ENCODE assay signal across 11 cellular contexts in the genomic region with DNA sequence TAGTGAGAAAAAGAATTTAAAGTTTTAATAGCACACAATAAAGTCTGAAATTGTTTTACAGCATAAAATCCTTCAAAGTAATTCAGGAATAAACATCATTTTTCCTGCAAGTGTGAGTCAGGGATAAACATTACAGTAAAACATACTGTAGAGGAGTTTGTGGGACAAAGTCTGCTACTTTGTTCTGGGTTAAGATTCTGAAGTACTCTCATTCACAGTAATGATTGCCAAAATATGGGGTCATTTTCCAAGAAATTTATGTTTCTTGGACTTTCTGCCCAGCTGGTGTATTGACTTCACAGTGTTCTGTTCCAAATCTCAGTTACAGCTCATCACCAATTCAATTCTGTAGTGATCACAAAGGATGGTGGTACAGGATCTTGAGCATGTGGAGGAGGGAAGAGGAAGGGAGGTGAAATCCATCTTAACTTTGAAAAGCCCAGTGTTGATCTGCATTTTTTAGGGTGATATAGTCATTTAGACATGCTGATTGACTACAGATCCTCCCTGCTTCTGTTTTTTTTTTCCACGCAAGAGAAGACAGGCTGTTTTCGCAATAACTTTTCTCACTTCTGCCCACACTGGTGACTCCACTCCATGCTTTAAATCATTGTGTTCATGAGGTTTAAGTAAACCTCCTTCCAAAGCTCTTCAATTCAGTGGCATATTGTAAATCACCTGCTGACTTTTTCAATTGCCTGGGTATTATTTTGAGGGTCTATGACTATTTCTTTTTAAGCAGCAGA.
DNase-seq lines count a peak whose midpoint lies in the region; ATAC-seq and TF ChIP-seq lines count a peak whose summit lies in the region.
"Had no signal": no experiment of that assay in that cellular context is flagged by ENCODE, and none has a peak within 500 bp of the region (broad histone marks: within the 10 kb centered on the region; RNA-seq: fewer than 3 reads in every experiment).

No MANE protein-coding gene starts in this region.

- intact Hi-C loops in dendritic cell treated with granulocyte-macrophage colony-stimulating factor and Interleukin-4, amounts not matched to agents 40 ng/mL and 50 ng/mL, for 4 days (cut with micrococcal nuclease), result loop anchor here (1.0 kb wide), 1 partner anchor 65 kb away; no protein-coding TSS in a partner anchor
- intact Hi-C loops in mucosa of descending colon (cut with DNase I, micrococcal nuclease) (no loop called here), vagina (cut with DNase I) (no loop called here)

- H3K36me3 ChIP-seq in BLaER1 treated with 17β-estradiol and CSF1 and Interleukin-3, amounts not matched to agents 10 nM and 100 nM, result no peaks in the 10 kb centered on the region
- no peaks in the 10 kb centered on the region for H3K36me3 ChIP-seq in mucosa of descending colon (ENCODE audit: low read depth)
- H3K36me3 ChIP-seq in vagina, result no peaks in the 10 kb centered on the region

- peak overlapping the region; percentile 68 for H3K27ac Mint-ChIP-seq in dendritic cell treated with granulocyte-macrophage colony-stimulating factor and Interleukin-4, amounts not matched to agents 40 ng/mL and 50 ng/mL, for 4 days
- H3K27ac Mint-ChIP-seq: CD4-positive, alpha-beta memory T cell had no signal

- peaks cover 28% of the 10 kb centered on the region for H3K4me1 Mint-ChIP-seq in dendritic cell treated with granulocyte-macrophage colony-stimulating factor and Interleukin-4, amounts not matched to agents 40 ng/mL and 50 ng/mL, for 4 days (ENCODE audit: low read depth)

- H3K4me3 Mint-ChIP-seq in dendritic cell treated with granulocyte-macrophage colony-stimulating factor and Interleukin-4, amounts not matched to agents 40 ng/mL and 50 ng/mL, for 4 days, result no peak overlapping the region
- H3K4me3 Mint-ChIP-seq: CD4-positive, alpha-beta memory T cell had no signal

- no peaks in the 10 kb centered on the region for H3K27me3 Mint-ChIP-seq in dendritic cell treated with granulocyte-macrophage colony-stimulating factor and Interleukin-4, amounts not matched to agents 40 ng/mL and 50 ng/mL, for 4 days

- peak overlapping the region in 6 of 11 experiments; percentile 21 to 62 (median 50); a peak in 10 of 22 replicates for H3K27ac ChIP-seq in BLaER1 treated with 17β-estradiol and CSF1 and Interleukin-3, amounts not matched to agents 10 nM and 100 nM
- no peak overlapping the region for H3K27ac ChIP-seq in vagina
- H3K27ac ChIP-seq: dorsolateral prefrontal cortex, hepatocyte had no signal

- peak overlapping the region in 7 of 11 experiments; percentile 11 to 68 (median 56); a peak in 13 of 22 replicates for H3K4me2 ChIP-seq in BLaER1 treated with 17β-estradiol and CSF1 and Interleukin-3, amounts not matched to agents 10 nM and 100 nM
- H3K4me2 ChIP-seq: hepatocyte had no signal

- peak overlapping the region in 3 of 11 experiments; percentile 20 to 40 (median 34); a peak in 3 of 22 replicates for H3K9ac ChIP-seq in BLaER1 treated with 17β-estradiol and CSF1 and Interleukin-3, amounts not matched to agents 10 nM and 100 nM

- DNase-seq in NB4 (ENCODE audit: low read depth) (peak; percentile 50), mucosa of descending colon (no peak), vagina (ENCODE audit: extremely low spot score in 2 of 2) (no peak), occipital lobe (lab: John Stamatoyannopoulos, UW) (no peak), superior temporal gyrus (ENCODE audit: extremely low spot score) (no peak)
- DNase-seq in activated CD4-positive, alpha-beta T cell treated with anti-CD3 and anti-CD28 coated beads, Interleukin-2, amount 50 U/mL, for 4 hours, result no peak
- DNase-seq: CD4-positive, alpha-beta memory T cell; dorsolateral prefrontal cortex had no signal

- H4K20me1 ChIP-seq in BLaER1 treated with 17β-estradiol and CSF1 and Interleukin-3, amounts not matched to agents 10 nM and 100 nM, result no peaks in the 10 kb centered on the region

- peak; percentile 62 for ATAC-seq in mucosa of descending colon

- no peaks in the 10 kb centered on the region for H3K9me3 ChIP-seq in BLaER1 treated with 17β-estradiol and CSF1 and Interleukin-3, amounts not matched to agents 10 nM and 100 nM (replicated peaks in 1 of 11)
- H3K9me3 ChIP-seq in mucosa of descending colon, result no peaks in the 10 kb centered on the region
- no peaks in the 10 kb centered on the region for H3K9me3 ChIP-seq in vagina

- no peaks in the 10 kb centered on the region for H3K36me3 Mint-ChIP-seq in dendritic cell treated with granulocyte-macrophage colony-stimulating factor and Interleukin-4, amounts not matched to agents 40 ng/mL and 50 ng/mL, for 4 days (ENCODE audit: low read depth)
- H3K36me3 Mint-ChIP-seq: CD4-positive, alpha-beta memory T cell had no signal

- TF ChIP-seq CTCF in NB4 (IDR thresholded peaks at IDR 0.05; ENCODE audit: low read depth, low read length), result no peak
- TF ChIP-seq CTCF in mucosa of descending colon (IDR thresholded peaks at IDR 0.05), result no peak
- no peak for TF ChIP-seq CTCF in vagina (IDR thresholded peaks at IDR 0.05)

- TF ChIP-seq POLR2A in NB4 (IDR thresholded peaks at IDR 0.05; ENCODE audit: extremely low read depth, insufficient read length) (no peak), vagina (IDR thresholded peaks at IDR 0.05) (no peak)

- no peaks in the 10 kb centered on the region for H3K27me3 ChIP-seq in BLaER1 treated with 17β-estradiol and CSF1 and Interleukin-3, amounts not matched to agents 10 nM and 100 nM
- no peaks in the 10 kb centered on the region for H3K27me3 ChIP-seq in vagina
- H3K27me3 ChIP-seq: hepatocyte had no signal

- peaks cover 0 to 59% (median 28%) of the 10 kb centered on the region in 10 experiments; a peak in 14 of 20 replicates for H3K4me1 ChIP-seq in BLaER1 treated with 17β-estradiol and CSF1 and Interleukin-3, amounts not matched to agents 10 nM and 100 nM
- no peaks in the 10 kb centered on the region for H3K4me1 ChIP-seq in mucosa of descending colon (ENCODE audit: low read depth)
- no peaks in the 10 kb centered on the region for H3K4me1 ChIP-seq in vagina

- H3K4me3 ChIP-seq in BLaER1 treated with 17β-estradiol and CSF1 and Interleukin-3, amounts not matched to agents 10 nM and 100 nM, result no peak overlapping the region
- H3K4me3 ChIP-seq in NB4 (ENCODE audit: low read depth, low read length), result no peak overlapping the region
- H3K4me3 ChIP-seq in mucosa of descending colon, result no peak overlapping the region
- H3K4me3 ChIP-seq in vagina, result no peak overlapping the region
- H3K4me3 ChIP-seq: dorsolateral prefrontal cortex, hepatocyte had no signal

- no peaks in the 10 kb centered on the region for H3K9me3 Mint-ChIP-seq in dendritic cell treated with granulocyte-macrophage colony-stimulating factor and Interleukin-4, amounts not matched to agents 40 ng/mL and 50 ng/mL, for 4 days
- H3K9me3 Mint-ChIP-seq: CD4-positive, alpha-beta memory T cell had no signal
